ENCODE assay signal across 15 cellular contexts in genomic region chr10:86244995-86245394, GRCh38.
"Had no signal": no experiment of that assay in that cellular context is flagged by ENCODE, and none has a peak within 500 bp of the region (broad histone marks: within the 10 kb centered on the region; RNA-seq: fewer than 3 reads in every experiment).

No MANE protein-coding gene starts in this region.

- H3K27ac ChIP-seq: SJSA1, SK-N-MC had no signal

- H3K9me3 ChIP-seq: MG63, SJSA1 had no signal

- H3K4me3 ChIP-seq: MG63, SJSA1, SK-N-MC had no signal

- H3K36me3 ChIP-seq: MG63, SJSA1 had no signal

- H3K27me3 ChIP-seq: MG63, SJSA1 had no signal

- H3K4me1 ChIP-seq: SJSA1 had no signal

- DNase-seq: KBM-7, MG63, NCI-H1092, NCI-H1105 treated with DMSO at 0.1 percent for 48 hours, NCI-H1417 treated with DMSO at 0.1 percent for 48 hours, NCI-H146, NCI-H1694 treated with DMSO at 0.1 percent for 48 hours, NCI-H1930, NCI-H2107, NCI-H774, Right ventricle myocardium superior, RPMI8226, SIG-M5 had no signal
